In genomic region chr5:176986280-176986679, GRCh38 we compare ENCODE assay signal across 12 cellular contexts.
"Had no signal": no experiment of that assay in that cellular context is flagged by ENCODE, and none has a peak within 500 bp of the region (broad histone marks: within the 10 kb centered on the region; RNA-seq: fewer than 3 reads in every experiment).

No MANE protein-coding gene starts in this region.

- H3K4me1 ChIP-seq: breast epithelium had no signal

- H2AFZ ChIP-seq: hepatocyte had no signal

- H3K36me3 ChIP-seq: breast epithelium had no signal

- H3K4me3 Mint-ChIP-seq: activated CD4-positive, alpha-beta T cell treated with anti-CD3 and anti-CD28 coated beads, Interleukin-2, amount 10 ng/mL, durations not matched to agents 24 days and 14 days had no signal

- H3K27me3 ChIP-seq: breast epithelium, hepatocyte, stomach, thyroid gland had no signal

- H3K27ac ChIP-seq: breast epithelium, hepatocyte, stomach, thyroid gland had no signal

- H3K4me2 ChIP-seq: hepatocyte had no signal

- DNase-seq: anterior cingulate cortex; kidney; left ventricle myocardium superior; mesenchymal stem cell; stimulated activated CD4-positive, alpha-beta T cell treated with anti-CD3 and anti-CD28 coated beads, Interleukin-2, amount 100 ng/mL, for 48 hours; stomach; thyroid gland had no signal

- H3K4me3 ChIP-seq: breast epithelium, hepatocyte, stomach, thyroid gland had no signal

- FAIRE-seq: kidney had no signal

- H3K27me3 Mint-ChIP-seq: activated CD4-positive, alpha-beta T cell treated with anti-CD3 and anti-CD28 coated beads, Interleukin-2, amount 10 ng/mL, durations not matched to agents 24 days and 14 days; activated naive CD4-positive, alpha-beta T cell treated with anti-CD3 and anti-CD28 coated beads, Interleukin-2, amount 50 U/mL, for 24 hours; activated T-helper 17 cell treated with anti-CD3 and anti-CD28 coated beads, Interleukin-2, amount 50 U/mL, for 72 hours had no signal

- H3K9me3 ChIP-seq: breast epithelium, stomach, thyroid gland had no signal

- H3K9me3 Mint-ChIP-seq: activated CD4-positive, alpha-beta T cell treated with anti-CD3 and anti-CD28 coated beads, Interleukin-2, amount 10 ng/mL, durations not matched to agents 24 days and 14 days; activated naive CD4-positive, alpha-beta T cell treated with anti-CD3 and anti-CD28 coated beads, Interleukin-2, amount 50 U/mL, for 24 hours; activated T-helper 17 cell treated with anti-CD3 and anti-CD28 coated beads, Interleukin-2, amount 50 U/mL, for 72 hours had no signal
